1 cellular context compared by ENCODE assay signal in the genomic region with DNA sequence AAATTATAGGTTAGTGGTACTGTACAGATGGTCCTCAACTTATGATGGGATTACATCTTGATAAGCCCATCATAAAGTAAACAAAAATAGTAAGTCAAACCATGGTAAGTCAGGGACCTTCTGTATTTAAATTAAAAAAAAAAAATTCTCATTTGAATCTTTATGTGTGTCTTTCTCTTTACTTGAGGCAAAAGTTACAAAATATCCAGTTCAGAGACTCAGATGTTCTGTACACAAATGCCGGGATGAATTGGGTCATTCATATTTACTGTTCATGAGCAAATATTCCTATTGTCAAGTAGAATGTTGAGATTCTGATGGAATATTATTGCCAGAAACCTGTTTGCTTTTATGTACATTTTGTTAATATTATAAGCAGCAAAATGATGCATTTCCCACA.
TF ChIP-seq lines count a peak whose summit lies in the region.

No MANE protein-coding gene starts in this region.

TF ChIP-seq in HepG2, 621 proteins besides CTCF, POLR2A, EP300 and RAD21 (continued from another document):
- TF ChIP-seq PAXIP1 (CRISPR knock-in tag; conservative IDR thresholded peaks at IDR 0.05) (peak; percentile 55), AHDC1 (CRISPR knock-in tag; IDR thresholded peaks at IDR 0.05; ENCODE audit: borderline replicate concordance) (peak; percentile 65; the same call in 1 of the 2 replicates), ZKSCAN1 (IDR thresholded peaks at IDR 0.05; ENCODE audit: low read length) (no peak), HOXA5 (CRISPR knock-in tag; IDR thresholded peaks at IDR 0.05) (0 out of 2 replicates have a peak, but pooled peaks have one; percentile 31), LCORL (IDR thresholded peaks at IDR 0.05) (no peak), LCORL (CRISPR knock-in tag; IDR thresholded peaks at IDR 0.05) (no peak), KDM4B (CRISPR knock-in tag; IDR thresholded peaks at IDR 0.05) (no peak), GATAD2A (CRISPR knock-in tag; IDR thresholded peaks at IDR 0.05) (peak; percentile 80), CEBPB (IDR thresholded peaks at IDR 0.05; ENCODE audit: borderline replicate concordance, low read depth, low read length) (peak; percentile 51; the same call in 1 of the 2 replicates), ZNF160 (CRISPR knock-in tag; IDR thresholded peaks at IDR 0.05) (no peak), ZNF235 (CRISPR knock-in tag; IDR thresholded peaks at IDR 0.05; ENCODE audit: borderline replicate concordance) (no peak), ZBTB10 (CRISPR knock-in tag; IDR thresholded peaks at IDR 0.05; ENCODE audit: borderline replicate concordance) (0 out of 2 replicates have a peak, but pooled peaks have one; percentile 31), ARID3A (IDR thresholded peaks at IDR 0.05; ENCODE audit: low read depth, low read length) (peak; percentile 79; the same call in 1 of the 2 replicates), SOX6 (IDR thresholded peaks at IDR 0.05) (no peak), SOX6 (CRISPR knock-in tag; IDR thresholded peaks at IDR 0.05) (peak; percentile 73; the same call in 1 of the 2 replicates), CEBPG (CRISPR knock-in tag; IDR thresholded peaks at IDR 0.05) (peak; percentile 64), HMG20A (CRISPR knock-in tag; IDR thresholded peaks at IDR 0.05; ENCODE audit: borderline replicate concordance) (peak; percentile 45; the same call in 1 of the 2 replicates), KLF12 (CRISPR knock-in tag; IDR thresholded peaks at IDR 0.05; ENCODE audit: borderline replicate concordance) (0 out of 2 replicates have a peak, but pooled peaks have one; percentile 53), FOXP1 (IDR thresholded peaks at IDR 0.05) (no peak), FOXP1 (CRISPR knock-in tag; IDR thresholded peaks at IDR 0.05) (peak; percentile 72; the same call in 1 of the 2 replicates), ZKSCAN8 (CRISPR knock-in tag; IDR thresholded peaks at IDR 0.05; ENCODE audit: borderline replicate concordance) (peak; percentile 40; the same call in 1 of the 2 replicates), PHF20 (CRISPR knock-in tag; IDR thresholded peaks at IDR 0.05) (no peak)
- TF ChIP-seq, protein P1, sequence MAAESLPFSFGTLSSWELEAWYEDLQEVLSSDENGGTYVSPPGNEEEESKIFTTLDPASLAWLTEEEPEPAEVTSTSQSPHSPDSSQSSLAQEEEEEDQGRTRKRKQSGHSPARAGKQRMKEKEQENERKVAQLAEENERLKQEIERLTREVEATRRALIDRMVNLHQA (CRISPR knock-in tag; IDR thresholded peaks at IDR 0.05) = no peak
